Comparison of ENCODE assay signal across 16 cellular contexts in the genomic region with DNA sequence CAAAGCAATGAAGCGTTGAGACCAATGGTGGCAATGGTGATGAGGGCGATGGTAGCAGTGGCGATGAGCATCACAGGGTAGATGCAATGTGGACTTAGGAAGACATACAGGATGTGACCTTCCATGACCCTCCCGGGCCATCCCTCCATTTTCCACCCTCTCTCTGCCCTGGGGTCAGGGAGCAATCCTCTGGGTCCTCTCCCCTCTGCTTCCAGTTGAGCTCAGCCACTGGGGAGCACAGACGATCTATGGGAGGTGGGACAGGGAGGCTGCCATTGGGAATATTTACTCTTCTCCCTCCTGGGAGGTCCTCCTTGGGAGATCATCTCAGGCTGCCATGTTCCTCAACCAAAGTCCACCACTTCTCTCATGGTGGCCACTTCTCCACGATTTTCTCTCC.
A peak's percentile ranks its signal among the peaks of the same experiment; 100 is the strongest.
DNase-seq lines count a peak whose midpoint lies in the region; ATAC-seq and TF ChIP-seq lines count a peak whose summit lies in the region.
"Had no signal": no experiment of that assay in that cellular context is flagged by ENCODE, and none has a peak within 500 bp of the region (broad histone marks: within the 10 kb centered on the region; RNA-seq: fewer than 3 reads in every experiment).

No MANE protein-coding gene starts in this region.

- 83 to 85% methylated on average over 6 of the region's 6 CpGs for WGBS in heart right ventricle, 2 donors

- no peak overlapping the region for H3K9ac ChIP-seq in colonic mucosa (ENCODE audit: low read depth in 2 of 2, low read length in 2 of 2)
- H3K9ac ChIP-seq: BLaER1 treated with 17β-estradiol and CSF1 and Interleukin-3, amounts not matched to agents 10 nM and 100 nM had no signal

- H3K4me3 ChIP-seq in right atrium auricular region = no peak overlapping the region
- no peak overlapping the region for H3K4me3 ChIP-seq in heart right ventricle
- no peak overlapping the region for H3K4me3 ChIP-seq in colonic mucosa
- H3K4me3 ChIP-seq: BLaER1 treated with 17β-estradiol and CSF1 and Interleukin-3, amounts not matched to agents 10 nM and 100 nM; GM12878 had no signal

- intact Hi-C loops in heart right ventricle (cut with DNase I) (no loop called here), colonic mucosa (cut with DNase I) (no loop called here)

- H3K36me3 ChIP-seq in right atrium auricular region (no peaks in the 10 kb centered on the region), heart right ventricle (no peaks in the 10 kb centered on the region), colonic mucosa (no peaks in the 10 kb centered on the region)
- H3K36me3 ChIP-seq: BLaER1 treated with 17β-estradiol and CSF1 and Interleukin-3, amounts not matched to agents 10 nM and 100 nM had no signal

- DNase-seq in right atrium auricular region (ENCODE audit: low spot score) (peak; percentile 32), heart right ventricle (no peak), colonic mucosa (peak; percentile 6), mucosa of gallbladder (ENCODE audit: low spot score) (peak; percentile 2), glomerular visceral epithelial cell (ENCODE audit: extremely low spot score) (no peak)
- DNase-seq: CD8-positive, alpha-beta T cell; DMS 273 treated with DMSO at 0.1 percent for 48 hours; DMS53; DND-41; EL; H9 had no signal

- H3K27me3 ChIP-seq in right atrium auricular region = no peaks in the 10 kb centered on the region
- peaks cover 0 to 21% (median 0%) of the 10 kb centered on the region in 7 donors for H3K27me3 ChIP-seq in heart right ventricle
- H3K27me3 ChIP-seq in colonic mucosa = no peaks in the 10 kb centered on the region
- H3K27me3 ChIP-seq: BLaER1 treated with 17β-estradiol and CSF1 and Interleukin-3, amounts not matched to agents 10 nM and 100 nM had no signal

- ATAC-seq in heart right ventricle (no peak), HG03342 (IDR thresholded peaks at IDR 0.05; ENCODE audit: unreplicated experiment) (no peak), HG02798 (IDR thresholded peaks at IDR 0.05; ENCODE audit: poor library complexity, unreplicated experiment) (no peak)
- ATAC-seq: CD8-positive, alpha-beta T cell; GM12878 had no signal

- TF ChIP-seq CTCF in right atrium auricular region (IDR thresholded peaks at IDR 0.05) (no peak), heart right ventricle (IDR thresholded peaks at IDR 0.05) (no peak), colonic mucosa (IDR thresholded peaks at IDR 0.05) (no peak)

- H3K27ac ChIP-seq in right atrium auricular region (no peak overlapping the region), heart right ventricle (no peak overlapping the region), colonic mucosa (no peak overlapping the region)
- H3K27ac ChIP-seq: BLaER1 treated with 17β-estradiol and CSF1 and Interleukin-3, amounts not matched to agents 10 nM and 100 nM; HL-60 had no signal

- H3K4me1 ChIP-seq in right atrium auricular region (no peaks in the 10 kb centered on the region), heart right ventricle (no peaks in the 10 kb centered on the region), colonic mucosa (no peaks in the 10 kb centered on the region)

- peaks cover 0 to under 1% of the 10 kb centered on the region in 2 donors for H3K9me3 ChIP-seq in right atrium auricular region
- peaks cover 0 to 9% (median 0%) of the 10 kb centered on the region in 11 donors for H3K9me3 ChIP-seq in heart right ventricle
- H3K9me3 ChIP-seq in colonic mucosa = no peaks in the 10 kb centered on the region

Comparison
In these comparisons a context has a peak if more than half of its experiments do, and no peak if none do; other contexts are left out.
1. DNase-seq: peak in right atrium auricular region (single experiment), colonic mucosa (single experiment) and mucosa of gallbladder (single experiment); none in heart right ventricle (0 of 2) and glomerular visceral epithelial cell (single experiment).